ENCODE assay signal across 18 cellular contexts in genomic region chr6:87308970-87309369, GRCh38. TPM values are rescaled to one million over a fixed set of nuclear protein-coding genes. Genes with fewer than 3 reads are reported as not detected.
"Had no signal": no experiment of that assay in that cellular context is flagged by ENCODE, and none has a peak within 500 bp of the region (broad histone marks: within the 10 kb centered on the region; RNA-seq: fewer than 3 reads in every experiment).

No MANE protein-coding gene starts in this region.

- H3K4me1 Mint-ChIP-seq: activated CD4-positive, alpha-beta memory T cell treated with anti-CD3 and anti-CD28 coated beads, Interleukin-2, amount 10 ng/mL, durations not matched to agents 7 days and 5 days; activated naive CD4-positive, alpha-beta T cell treated with anti-CD3 and anti-CD28 coated beads, Interleukin-2, amount 50 U/mL, for 24 hours; nephron progenitor cell; stimulated activated naive CD8-positive, alpha-beta T cell treated with anti-CD3 and anti-CD28 coated beads, Interleukin-15, amount 100 ng/mL, for 72 hours; T-cell had no signal

- H3K4me3 Mint-ChIP-seq: activated CD4-positive, alpha-beta memory T cell treated with anti-CD3 and anti-CD28 coated beads, Interleukin-2, amount 10 ng/mL, durations not matched to agents 7 days and 5 days; activated naive CD4-positive, alpha-beta T cell treated with anti-CD3 and anti-CD28 coated beads, Interleukin-2, amount 50 U/mL, for 24 hours; activated T-cell treated with anti-CD3 and anti-CD28 coated beads, Interleukin-2, amount 50 U/mL, for 4 hours; nephron progenitor cell; stimulated activated naive CD8-positive, alpha-beta T cell treated with anti-CD3 and anti-CD28 coated beads, Interleukin-15, amount 100 ng/mL, for 72 hours; T-cell had no signal

- FAIRE-seq: endometrium had no signal

- DNase-seq: activated CD4-positive, alpha-beta memory T cell treated with anti-CD3 and anti-CD28 coated beads, Interleukin-2, amount 10 ng/mL, durations not matched to agents 7 days and 5 days; activated effector memory CD4-positive, alpha-beta T cell treated with Interleukin-2 at 50 U/mL for 16 hours; activated T-cell treated with anti-CD3 and anti-CD28 coated beads, Interleukin-2, amount 50 U/mL, for 4 hours; adrenal gland; glutamatergic neuron; nephron progenitor cell; sigmoid colon; spleen; stimulated activated naive CD8-positive, alpha-beta T cell treated with anti-CD3 and anti-CD28 coated beads, Interleukin-15, amount 100 ng/mL, for 72 hours; T-cell; T-helper 9 cell; upper lobe of left lung had no signal

- H3K9me3 Mint-ChIP-seq: activated T-cell treated with anti-CD3 and anti-CD28 coated beads, Interleukin-2, amount 50 U/mL, for 4 hours had no signal

- H3K4me3 ChIP-seq: adrenal gland, sigmoid colon, spleen, upper lobe of left lung had no signal

- H3K36me3 ChIP-seq: adrenal gland, sigmoid colon, spleen, upper lobe of left lung had no signal

- H3K9me3 ChIP-seq: adrenal gland, sigmoid colon, upper lobe of left lung had no signal

- H3K4me1 ChIP-seq: adrenal gland, sigmoid colon, spleen, upper lobe of left lung had no signal

- ATAC-seq: activated T-cell treated with anti-CD3 and anti-CD28 coated beads, Interleukin-2, amount 50 U/mL, for 4 hours; esophagus mucosa; stimulated activated naive CD8-positive, alpha-beta T cell treated with anti-CD3 and anti-CD28 coated beads, Interleukin-15, amount 100 ng/mL, for 72 hours; T-cell had no signal

- H3K36me3 Mint-ChIP-seq: activated naive CD4-positive, alpha-beta T cell treated with anti-CD3 and anti-CD28 coated beads, Interleukin-2, amount 50 U/mL, for 24 hours; T-cell had no signal

- H3K27ac Mint-ChIP-seq: activated CD4-positive, alpha-beta memory T cell treated with anti-CD3 and anti-CD28 coated beads, Interleukin-2, amount 10 ng/mL, durations not matched to agents 7 days and 5 days; activated naive CD4-positive, alpha-beta T cell treated with anti-CD3 and anti-CD28 coated beads, Interleukin-2, amount 50 U/mL, for 24 hours; nephron progenitor cell; stimulated activated naive CD8-positive, alpha-beta T cell treated with anti-CD3 and anti-CD28 coated beads, Interleukin-15, amount 100 ng/mL, for 72 hours; T-cell had no signal

- H3K27ac ChIP-seq: adrenal gland, sigmoid colon, spleen, upper lobe of left lung had no signal

- H3K27me3 ChIP-seq: adrenal gland, sigmoid colon, spleen, upper lobe of left lung had no signal

RNA-seq across cellular contexts. Expression of gene GJB7, which starts 20.1 kb away (rescaled TPM):
- total RNA-seq: activated CD4-positive, alpha-beta memory T cell treated with anti-CD3 and anti-CD28 coated beads, Interleukin-2, amount 10 ng/mL, durations not matched to agents 7 days and 5 days; activated T-cell treated with anti-CD3 and anti-CD28 coated beads, Interleukin-2, amount 50 U/mL, for 4 hours; adrenal gland; cardiac septum; esophagus mucosa; kidney epithelial cell; sigmoid colon; spleen; temporal lobe had no signal
- polyA plus RNA-seq: sigmoid colon, spleen had no signal
